Comparison of ENCODE assay signal across 8 cellular contexts in the genomic region with DNA sequence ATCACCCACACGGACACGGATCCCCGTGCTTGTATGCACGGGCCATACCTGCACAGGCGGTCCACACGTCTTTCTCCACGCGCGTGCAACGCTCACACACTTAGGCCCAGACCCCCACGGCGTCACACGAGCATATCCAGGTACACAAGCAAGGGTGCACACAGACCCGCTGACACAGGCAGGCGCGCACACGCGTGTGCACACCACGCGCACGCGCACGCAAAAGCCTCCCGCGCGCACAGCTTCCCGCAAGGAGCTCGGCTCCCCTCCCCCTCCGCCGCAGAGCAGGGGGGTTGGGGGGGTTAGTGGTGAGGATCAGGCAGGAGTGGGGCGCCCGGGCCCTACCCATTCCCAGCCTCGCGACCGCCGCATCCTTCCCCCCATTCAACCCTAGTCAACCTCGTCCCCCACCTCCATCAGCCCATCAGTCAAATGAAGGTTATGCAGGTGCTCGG. TPM values are rescaled to one million over a fixed set of nuclear protein-coding genes. Genes with fewer than 3 reads are reported as not detected.
DNase-seq lines count a peak whose midpoint lies in the region; FAIRE-seq and TF ChIP-seq lines count a peak whose summit lies in the region.

No MANE protein-coding gene starts in this region.

- H3K9ac ChIP-seq in Loucy (ENCODE audit: low read depth, low read length, poor library complexity, severe bottlenecking) (peak overlapping the region; percentile 57), astrocyte (ENCODE audit: low read length) (peak overlapping the region; percentile 78), smooth muscle cell (ENCODE audit: low read depth) (no peak overlapping the region)

- no peak for TF ChIP-seq CTCF in Loucy (conservative IDR thresholded peaks at IDR 0.05; ENCODE audit: low read length)
- TF ChIP-seq CTCF in astrocyte (IDR thresholded peaks at IDR 0.05; ENCODE audit: insufficient read depth, low read depth, low read length) = no peak
- no peak for TF ChIP-seq CTCF in smooth muscle cell (IDR thresholded peaks at IDR 0.05; ENCODE audit: borderline replicate concordance, insufficient read depth, poor library complexity, severe bottlenecking)

- peaks cover 2% of the 10 kb centered on the region for H3K9me3 Mint-ChIP-seq in astrocyte (ENCODE audit: unreplicated experiment)

- H3K79me2 ChIP-seq in Loucy (ENCODE audit: insufficient read depth, low read length) = no peaks in the 10 kb centered on the region; the same call in 1 of the 2 replicates
- H3K79me2 ChIP-seq in astrocyte (ENCODE audit: insufficient read depth, low read length) = peaks cover 3% of the 10 kb centered on the region
- H3K79me2 ChIP-seq in smooth muscle cell (ENCODE audit: low read depth) = no peaks in the 10 kb centered on the region

- FAIRE-seq in astrocyte (lab: Jason Lieb, UNC) = no peak

- peak overlapping the region; percentile 95 for H3K4me3 Mint-ChIP-seq in astrocyte (ENCODE audit: unreplicated experiment)

- H3K27me3 ChIP-seq in Loucy (ENCODE audit: insufficient read depth, low read length, poor library complexity, severe bottlenecking) = no peaks in the 10 kb centered on the region
- H3K27me3 ChIP-seq in astrocyte (ENCODE audit: insufficient read depth, low read length) = no peaks in the 10 kb centered on the region
- H3K27me3 ChIP-seq in smooth muscle cell (ENCODE audit: low read depth) = no peaks in the 10 kb centered on the region

- H3K36me3 ChIP-seq in Loucy (ENCODE audit: insufficient read depth, low read length) = no peaks in the 10 kb centered on the region
- no peaks in the 10 kb centered on the region for H3K36me3 ChIP-seq in astrocyte (ENCODE audit: insufficient read depth, low read length)
- no peaks in the 10 kb centered on the region for H3K36me3 ChIP-seq in smooth muscle cell (ENCODE audit: low read depth)

- DNase-seq in NCI-H2227 (lab: John Stamatoyannopoulos, UW; ENCODE audit: unreplicated experiment) (peak; percentile 66), NCI-H2227 treated with DMSO at 0.1 percent for 48 hours (lab: John Stamatoyannopoulos, UW) (no peak), astrocyte (ENCODE audit: low read depth) (no peak), inferior parietal cortex (ENCODE audit: extremely low spot score) (peak; percentile 40), smooth muscle cell (lab: John Stamatoyannopoulos, UW; ENCODE audit: unreplicated experiment) (no peak), islet precursor cell (no peak), HPDE6-E6E7 (ENCODE audit: extremely low spot score) (no peak)

- peaks cover 2% of the 10 kb centered on the region for H3K4me1 Mint-ChIP-seq in astrocyte (ENCODE audit: low read depth, unreplicated experiment)

- H3F3A ChIP-seq in Loucy (ENCODE audit: low read depth) (no peaks in the 10 kb centered on the region; the same call in 1 of the 2 replicates), smooth muscle cell (ENCODE audit: low read depth) (peaks cover 7% of the 10 kb centered on the region)

- H3K9me3 ChIP-seq in Loucy (ENCODE audit: insufficient read depth, low read depth, low read length) (no peaks in the 10 kb centered on the region), astrocyte (ENCODE audit: insufficient read depth, low read depth, low read length) (no peaks in the 10 kb centered on the region), smooth muscle cell (replicated peaks; ENCODE audit: low read depth) (no peaks in the 10 kb centered on the region)

- H3K27ac Mint-ChIP-seq in astrocyte (ENCODE audit: unreplicated experiment) = no peak overlapping the region

- H3K36me3 Mint-ChIP-seq in astrocyte (ENCODE audit: low read depth, unreplicated experiment) = peaks cover 14% of the 10 kb centered on the region

- H2AFZ ChIP-seq in Loucy (ENCODE audit: low read length) (peak overlapping the region; percentile 39), astrocyte (ENCODE audit: low read depth, low read length) (peak overlapping the region; percentile 99), smooth muscle cell (ENCODE audit: low read depth) (no peak overlapping the region)

- peaks cover 12% of the 10 kb centered on the region for H3K4me1 ChIP-seq in Loucy (ENCODE audit: insufficient read depth, low read length, poor library complexity, severe bottlenecking)
- peaks cover 18% of the 10 kb centered on the region for H3K4me1 ChIP-seq in astrocyte (ENCODE audit: insufficient read depth, low read length)
- H3K4me1 ChIP-seq in smooth muscle cell (ENCODE audit: low read depth) = peaks cover 18% of the 10 kb centered on the region

- H3K27ac ChIP-seq in astrocyte (ENCODE audit: low read depth, low read length) (no peak overlapping the region), smooth muscle cell (ENCODE audit: low read depth) (no peak overlapping the region)

- 10% methylated on average over 20 of the region's 38 CpGs for WGBS in smooth muscle cell (ENCODE audit: low lambda C conversion rate)

- H3K27me3 Mint-ChIP-seq in astrocyte (ENCODE audit: low read depth, unreplicated experiment) = peaks cover 2% of the 10 kb centered on the region

- H4K20me1 ChIP-seq in Loucy (ENCODE audit: insufficient read depth, low read length, poor library complexity, severe bottlenecking) = no peaks in the 10 kb centered on the region
- H4K20me1 ChIP-seq in astrocyte (ENCODE audit: insufficient read depth, low read length) = peaks cover 11% of the 10 kb centered on the region
- H4K20me1 ChIP-seq in smooth muscle cell (ENCODE audit: low read depth) = peaks cover 18% of the 10 kb centered on the region

- peak overlapping the region; percentile 88 for H3K4me2 ChIP-seq in Loucy (ENCODE audit: low read depth, low read length, poor library complexity, severe bottlenecking)
- H3K4me2 ChIP-seq in astrocyte (ENCODE audit: low read length) = peak overlapping the region; percentile 99
- peak overlapping the region; percentile 85 for H3K4me2 ChIP-seq in smooth muscle cell

- no peaks in the 10 kb centered on the region for H3K9me2 ChIP-seq in Loucy (replicated peaks; ENCODE audit: low read depth, low read length)

- H3K4me3 ChIP-seq in Loucy (ENCODE audit: low read length, poor library complexity, severe bottlenecking) (peak overlapping the region; percentile 77), astrocyte (ENCODE audit: insufficient read depth, low read depth, low read length) (peak overlapping the region; percentile 80), smooth muscle cell (peak overlapping the region; percentile 65)

RNA-seq across cellular contexts. Expression of gene RAB3A, which starts 0.4 kb away (rescaled TPM):
- total RNA-seq in astrocyte (6.6 and 7.5 TPM in 2 replicates), smooth muscle cell (1.4 and 4.9 TPM in 2 replicates)
- polyA plus RNA-seq in smooth muscle cell = 3.6 and 3.7 TPM in 2 replicates

RNA-seq across cellular contexts. Expression of gene MPV17L2, which starts 10.4 kb away (rescaled TPM):
- total RNA-seq in astrocyte (17.7 and 21.8 TPM in 2 replicates), smooth muscle cell (11.6 and 13.1 TPM in 2 replicates)
- polyA plus RNA-seq in smooth muscle cell = 27.1 and 28.7 TPM in 2 replicates

RNA-seq across cellular contexts. Expression of gene PDE4C, which starts 22.8 kb away (rescaled TPM):
- total RNA-seq in astrocyte = 0.64 and 0.70 TPM in 2 replicates
- total RNA-seq in smooth muscle cell = 1.1 and 3.1 TPM in 2 replicates
- 1.7 and 1.9 TPM in 2 replicates for polyA plus RNA-seq in smooth muscle cell

RNA-seq across cellular contexts. Expression of gene IFI30, which starts 29.8 kb away (rescaled TPM):
- total RNA-seq in astrocyte = 0.89 and 2.3 TPM in 2 replicates
- total RNA-seq in smooth muscle cell = 0.67 and 2.9 TPM in 2 replicates
- polyA plus RNA-seq in smooth muscle cell = 0.64 and 0.87 TPM in 2 replicates

RNA-seq across cellular contexts. Expression of gene PIK3R2, which starts 50.5 kb away (rescaled TPM):
- total RNA-seq in astrocyte (58.4 and 60.6 TPM in 2 replicates), smooth muscle cell (22.2 and 22.9 TPM in 2 replicates)
- 37.1 and 50.1 TPM in 2 replicates for polyA plus RNA-seq in smooth muscle cell

Comparison
In these comparisons a context has a peak if more than half of its experiments do, and no peak if none do; other contexts are left out.
1. DNase-seq: peak in NCI-H2227 (single experiment) and inferior parietal cortex (single experiment); none in NCI-H2227 treated with DMSO at 0.1 percent for 48 hours (single experiment), astrocyte (single experiment), smooth muscle cell (single experiment), islet precursor cell (single experiment) and HPDE6-E6E7 (single experiment).
2. Peak in every context shown above with its lines, with median percentiles within 50 percentile points of each other: H3K4me2 ChIP-seq and H3K4me3 ChIP-seq.